1 cellular context compared by ENCODE assay signal in genomic region chr7:99626661-99627060, GRCh38.
TF ChIP-seq lines count a peak whose summit lies in the region.

No MANE protein-coding gene starts in this region.

TF ChIP-seq in HEK293, 187 proteins besides CTCF, POLR2A, EP300 and RAD21:
- TF ChIP-seq ZNF16 (tag by site-specific recombination; IDR thresholded peaks at IDR 0.05; ENCODE audit: low read depth) (no peak), ZNF768 (tag by site-specific recombination; IDR thresholded peaks at IDR 0.05) (peak; percentile 92)
- TF ChIP-seq, protein P1, sequence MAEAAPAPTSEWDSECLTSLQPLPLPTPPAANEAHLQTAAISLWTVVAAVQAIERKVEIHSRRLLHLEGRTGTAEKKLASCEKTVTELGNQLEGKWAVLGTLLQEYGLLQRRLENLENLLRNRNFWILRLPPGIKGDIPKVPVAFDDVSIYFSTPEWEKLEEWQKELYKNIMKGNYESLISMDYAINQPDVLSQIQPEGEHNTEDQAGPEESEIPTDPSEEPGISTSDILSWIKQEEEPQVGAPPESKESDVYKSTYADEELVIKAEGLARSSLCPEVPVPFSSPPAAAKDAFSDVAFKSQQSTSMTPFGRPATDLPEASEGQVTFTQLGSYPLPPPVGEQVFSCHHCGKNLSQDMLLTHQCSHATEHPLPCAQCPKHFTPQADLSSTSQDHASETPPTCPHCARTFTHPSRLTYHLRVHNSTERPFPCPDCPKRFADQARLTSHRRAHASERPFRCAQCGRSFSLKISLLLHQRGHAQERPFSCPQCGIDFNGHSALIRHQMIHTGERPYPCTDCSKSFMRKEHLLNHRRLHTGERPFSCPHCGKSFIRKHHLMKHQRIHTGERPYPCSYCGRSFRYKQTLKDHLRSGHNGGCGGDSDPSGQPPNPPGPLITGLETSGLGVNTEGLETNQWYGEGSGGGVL (tag by site-specific recombination; IDR thresholded peaks at IDR 0.05): no peak
